32 cellular contexts compared by ENCODE assay signal in genomic region chr5:127580731-127581130, GRCh38.
DNase-seq lines count a peak whose midpoint lies in the region; ATAC-seq, FAIRE-seq and TF ChIP-seq lines count a peak whose summit lies in the region.
"Had no signal": no experiment of that assay in that cellular context is flagged by ENCODE, and none has a peak within 500 bp of the region (broad histone marks: within the 10 kb centered on the region; RNA-seq: fewer than 3 reads in every experiment).

No MANE protein-coding gene starts in this region.

- H3K27me3 ChIP-seq in HepG2 (ENCODE audit: control insufficient read depth in 1 of 2, insufficient read depth in 2 of 2, low read length in 2 of 2) = no peaks in the 10 kb centered on the region
- H3K27me3 ChIP-seq: breast epithelium, esophagus squamous epithelium, heart right ventricle, neural progenitor cell, pancreas, testis had no signal

- no peak overlapping the region for H3K4me2 ChIP-seq in HepG2 (ENCODE audit: low read depth, low read length)
- H3K4me2 ChIP-seq: neural progenitor cell had no signal

- POLR2A ChIA-PET in HepG2 (lab: Yijun Ruan, JAX) = no interaction called here

- intact Hi-C loops in HepG2 (cut with micrococcal nuclease; ENCODE audit: unreplicated experiment) = no loop called here

- TF ChIP-seq RAD21 in HepG2 (CRISPR knock-in tag; IDR thresholded peaks at IDR 0.05) = no peak

- no peak for FAIRE-seq in HepG2 (lab: Jason Lieb, UNC)
- FAIRE-seq: A204.1, kidney, pancreas had no signal

- H3K4me3 ChIP-seq in HepG2 (replicated peaks in 1 of 3; ENCODE audit: insufficient read depth in 1 of 3, low read depth in 2 of 3, low read length in 3 of 3) = no peak overlapping the region
- H3K4me3 ChIP-seq: breast epithelium, esophagus squamous epithelium, heart right ventricle, neural progenitor cell, pancreas, testis had no signal

- H3K36me3 ChIP-seq in HepG2 (replicated peaks in 1 of 2; ENCODE audit: control insufficient read depth in 1 of 2, insufficient read depth in 2 of 2, low read length in 2 of 2) = no peaks in the 10 kb centered on the region
- H3K36me3 ChIP-seq: breast epithelium, esophagus squamous epithelium, heart right ventricle, neural progenitor cell, pancreas had no signal

- no TSS peak for BruUV-seq in HepG2 (replicated peaks; lab: Mats Ljungman, UMichigan)

- CTCF ChIA-PET in HepG2 (lab: Yijun Ruan, JAX; ENCODE audit: low intra/inter-chr PET ratio, low total read pairs) = no interaction called here

- DNase-seq in central memory CD4-positive, alpha-beta T cell = no peak
- no peak for DNase-seq in HepG2 (ENCODE audit: low spot score)
- DNase-seq in HK-2 (ENCODE audit: unreplicated experiment) = no peak
- DNase-seq in DMS153 treated with DMSO at 0.1 percent for 48 hours (lab: John Stamatoyannopoulos, UW; ENCODE audit: unreplicated experiment) = no peak
- DNase-seq: activated CD4-positive, alpha-beta T cell treated with anti-CD3 and anti-CD28 coated beads for 1 hour; activated CD8-positive, alpha-beta T cell treated with anti-CD3 and anti-CD28 coated beads, Interleukin-2, amount 10 ng/mL, durations not matched to agents 7 days and 5 days; activated effector memory CD4-positive, alpha-beta T cell treated with anti-CD3 and anti-CD28 coated beads, Interleukin-2, amount 50 U/mL, for 16 hours; anterior cingulate cortex; Caco-2; DMS79 treated with DMSO at 0.1 percent for 48 hours; esophagus squamous epithelium; foreskin keratinocyte; GDM1; heart right ventricle; IMR-90; kidney; MV-4-11; NCI-H1436; NCI-H345; NCI-H774; pancreas; SIG-M5; stimulated activated CD4-positive, alpha-beta T cell treated with anti-CD3 and anti-CD28 coated beads, Interleukin-15, amount 100 ng/mL, for 24 hours; testis had no signal

- no peak for TF ChIP-seq CTCF in HepG2 (CRISPR knock-in tag; IDR thresholded peaks at IDR 0.05)

- no peak overlapping the region for H3K27ac ChIP-seq in HepG2 (ENCODE audit: extremely low read length, insufficient read depth, low read length)
- H3K27ac ChIP-seq: breast epithelium, esophagus squamous epithelium, foreskin keratinocyte, heart right ventricle, neural progenitor cell, pancreas, testis had no signal

- no peaks in the 10 kb centered on the region for H3K9me3 ChIP-seq in HepG2 (ENCODE audit: low read length)
- H3K9me3 ChIP-seq: Caco-2, esophagus squamous epithelium, pancreas, testis had no signal

- TF ChIP-seq EP300 in HepG2 (IDR thresholded peaks at IDR 0.05; ENCODE audit: low read depth in 2 of 2, low read length in 2 of 2) = no peak
- no peak for TF ChIP-seq EP300 in HepG2 (CRISPR knock-in tag; IDR thresholded peaks at IDR 0.05; ENCODE audit: borderline replicate concordance)

- peak; percentile 40 for ATAC-seq in GM18502 (IDR thresholded peaks at IDR 0.05; ENCODE audit: poor library complexity, unreplicated experiment)
- ATAC-seq in GM19025 (IDR thresholded peaks at IDR 0.05; ENCODE audit: low read depth, unreplicated experiment) = peak; percentile 51
- peak; percentile 37 for ATAC-seq in GM21717 (IDR thresholded peaks at IDR 0.05; ENCODE audit: unreplicated experiment)
- ATAC-seq in HG03442 (IDR thresholded peaks at IDR 0.05; ENCODE audit: unreplicated experiment) = peak; percentile 57
- ATAC-seq in HepG2 = no peak
- ATAC-seq: activated CD8-positive, alpha-beta T cell treated with anti-CD3 and anti-CD28 coated beads, Interleukin-2, amount 10 ng/mL, durations not matched to agents 7 days and 5 days; foreskin keratinocyte; heart right ventricle; pancreas; stimulated activated memory B cell treated with anti-CD40 and anti-IgM and Interleukin-4, amounts not matched to agents 10 μg/mL and 1 μg/mL and 100 μg/mL, for 72 hours had no signal

- no peak overlapping the region for H3K9ac ChIP-seq in HepG2 (ENCODE audit: insufficient read depth, low read depth, low read length)
- H3K9ac ChIP-seq: neural progenitor cell had no signal

- H4K20me1 ChIP-seq in HepG2 (ENCODE audit: insufficient read depth, low read length) = no peaks in the 10 kb centered on the region

- in situ Hi-C loops in HepG2 (cut with HindIII; ENCODE audit: extremely low pct_ligation_motif_present, low pct_unique_long_range_greater_than_20kb) = no loop called here

- TF ChIP-seq POLR2A in HepG2 (IDR thresholded peaks at IDR 0.05; ENCODE audit: insufficient read depth in 1 of 2, low read depth in 2 of 2, low read length in 2 of 2) = no peak

- no peaks in the 10 kb centered on the region for H3K79me2 ChIP-seq in HepG2 (ENCODE audit: insufficient read depth, low read length)

- no peak overlapping the region for H2AFZ ChIP-seq in HepG2 (ENCODE audit: low read length)
- H2AFZ ChIP-seq: neural progenitor cell had no signal

- peaks cover 5% of the 10 kb centered on the region for H3K4me1 ChIP-seq in HepG2 (ENCODE audit: insufficient read depth, low read length)
- H3K4me1 ChIP-seq: breast epithelium, esophagus squamous epithelium, foreskin keratinocyte, heart right ventricle, neural progenitor cell, pancreas, testis had no signal

- WGBS in HepG2 (ENCODE audit: low lambda C conversion rate) = 45% methylated on average over 2 of the region's 2 CpGs

TF ChIP-seq in HepG2, 621 proteins besides CTCF, POLR2A, EP300 and RAD21:
- no peak for TF ChIP-seq DPF2 (CRISPR knock-in tag; IDR thresholded peaks at IDR 0.05; ENCODE audit: borderline replicate concordance, low read depth)
- TF ChIP-seq PLRG1 (conservative IDR thresholded peaks at IDR 0.05) = no peak
